Comparison of ENCODE assay signal across 15 cellular contexts in the genomic region with DNA sequence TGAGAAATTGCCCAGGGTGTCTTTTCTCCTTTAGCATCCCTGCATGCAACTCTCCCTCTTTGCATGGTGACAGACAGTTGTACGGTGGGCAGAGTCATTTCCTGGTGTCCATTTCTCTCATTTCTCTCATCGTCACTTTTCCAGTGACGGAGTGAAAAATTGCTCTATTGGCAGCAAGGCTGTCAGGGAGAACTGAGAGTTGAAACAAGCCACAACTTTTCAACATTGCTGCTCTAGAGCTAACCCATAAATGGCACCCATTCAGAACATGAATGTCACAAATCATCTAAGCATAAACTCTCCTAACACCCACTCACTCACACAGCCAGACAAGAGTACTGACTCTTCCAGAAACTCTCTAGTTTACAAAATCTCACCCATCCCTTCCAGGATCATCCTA.
"Had no signal": no experiment of that assay in that cellular context is flagged by ENCODE, and none has a peak within 500 bp of the region (broad histone marks: within the 10 kb centered on the region; RNA-seq: fewer than 3 reads in every experiment).

No MANE protein-coding gene starts in this region.

- H3K36me3 ChIP-seq: ascending aorta, stomach had no signal

- H3K27me3 Mint-ChIP-seq: activated CD8-positive, alpha-beta T cell treated with anti-CD3 and anti-CD28 coated beads for 36 hours had no signal

- H3K4me3 ChIP-seq: ascending aorta, coronary artery, stomach had no signal

- H3K27ac Mint-ChIP-seq: activated CD8-positive, alpha-beta T cell treated with anti-CD3 and anti-CD28 coated beads for 36 hours; T-helper 2 cell treated with Interferon-gamma antibody and Interleukin-4, amounts not matched to agents 5 μg/mL and 100 μg/mL, for 36 hours had no signal

- DNase-seq: activated CD8-positive, alpha-beta T cell treated with anti-CD3 and anti-CD28 coated beads for 36 hours; activated effector memory CD4-positive, alpha-beta T cell treated with Interleukin-2 at 50 U/mL for 16 hours; activated naive CD4-positive, alpha-beta T cell treated with anti-CD3 and anti-CD28 coated beads, Interleukin-2, amount 50 U/mL, for 16 hours; activated T-cell treated with anti-CD3 and anti-CD28 coated beads, Interleukin-2, amount 50 U/mL, for 1 hour; left ventricle myocardium superior; retina; stimulated activated CD4-positive, alpha-beta T cell treated with anti-CD3 and anti-CD28 coated beads, Interleukin-12 subunit alpha, Interleukin-12 subunit beta, amount 100 ng/mL, for 4 hours; stimulated activated CD4-positive, alpha-beta T cell treated with anti-CD3 and anti-CD28 coated beads, Interleukin-1b, Interleukin-23, amount 100 ng/mL, for 48 hours; stomach; trophoblast cell had no signal

- H3K27ac ChIP-seq: ascending aorta, coronary artery, stomach had no signal

- H3K4me3 Mint-ChIP-seq: activated CD8-positive, alpha-beta T cell treated with anti-CD3 and anti-CD28 coated beads for 36 hours; T-helper 2 cell treated with Interferon-gamma antibody and Interleukin-4, amounts not matched to agents 5 μg/mL and 100 μg/mL, for 36 hours had no signal

- H3K4me1 ChIP-seq: ascending aorta, stomach had no signal

- H3K27me3 ChIP-seq: ascending aorta, stomach had no signal

- ATAC-seq: activated CD8-positive, alpha-beta T cell treated with anti-CD3 and anti-CD28 coated beads for 36 hours; left ventricle myocardium superior had no signal

- FAIRE-seq: endometrium, TTC549 had no signal
